In genomic region chr7:78143661-78144060, GRCh38 we compare ENCODE assay signal across 21 cellular contexts.
DNase-seq lines count a peak whose midpoint lies in the region; FAIRE-seq and TF ChIP-seq lines count a peak whose summit lies in the region.
"Had no signal": no experiment of that assay in that cellular context is flagged by ENCODE, and none has a peak within 500 bp of the region (broad histone marks: within the 10 kb centered on the region; RNA-seq: fewer than 3 reads in every experiment).

No MANE protein-coding gene starts in this region.

- FAIRE-seq in kidney (lab: Jason Lieb, UNC): peak; percentile 61
- FAIRE-seq: A549, D721Med, G401.6, GM12891, GM18507, GM19239 had no signal

- in situ Hi-C loops in GM13976 (cut with MboI; ENCODE audit: low sequenced_read_pairs, unreplicated experiment): no loop called here

- intact Hi-C loops in kidney (cut with DNase I): no loop called here
- intact Hi-C loops in head of caudate nucleus (cut with DNase I): no loop called here

- peak; percentile 50 for DNase-seq in adipocyte (ENCODE audit: low read depth)
- peak; percentile 27 for DNase-seq in fibroblast of gingiva (ENCODE audit: low read depth)
- no peak for DNase-seq in kidney
- DNase-seq in GM13976 (ENCODE audit: low spot score): no peak
- no peak for DNase-seq in head of caudate nucleus
- DNase-seq: AML-193; Caco-2; Calu3; CD4-positive, alpha-beta T cell; CD8-positive, alpha-beta T cell; DMS79 treated with DMSO at 0.1 percent for 48 hours; GF-D8 had no signal

- H3K9me3 ChIP-seq in adipocyte (ENCODE audit: control insufficient read depth, low read length) (no peaks in the 10 kb centered on the region), kidney (ENCODE audit: control insufficient read depth in 1 of 2, low read length in 2 of 2) (no peaks in the 10 kb centered on the region)
- H3K9me3 ChIP-seq: A549; BLaER1 treated with 17β-estradiol and CSF1 and Interleukin-3, amounts not matched to agents 10 nM and 100 nM; Caco-2 had no signal

- H3K27me3 ChIP-seq in adipocyte (replicated peaks; ENCODE audit: control insufficient read depth, insufficient read depth, low read length): no peaks in the 10 kb centered on the region
- H3K27me3 ChIP-seq: BLaER1 treated with 17β-estradiol and CSF1 and Interleukin-3, amounts not matched to agents 10 nM and 100 nM had no signal

- H3K4me1 ChIP-seq in adipocyte (ENCODE audit: control insufficient read depth, insufficient read depth, low read length) (peaks cover 19% of the 10 kb centered on the region), kidney (ENCODE audit: control insufficient read depth in 1 of 2, insufficient read depth in 1 of 2, low read depth in 1 of 2, low read length in 2 of 2) (no peaks in the 10 kb centered on the region)
- H3K4me1 ChIP-seq: A549; BLaER1 treated with 17β-estradiol and CSF1 and Interleukin-3, amounts not matched to agents 10 nM and 100 nM; Caco-2 had no signal

- H3K36me3 ChIP-seq in adipocyte (ENCODE audit: control insufficient read depth, insufficient read depth, low read length, severe bottlenecking): no peaks in the 10 kb centered on the region
- H3K36me3 ChIP-seq in kidney (ENCODE audit: control insufficient read depth in 1 of 2, insufficient read depth in 2 of 2, low read length in 2 of 2): no peaks in the 10 kb centered on the region
- H3K36me3 ChIP-seq: BLaER1 treated with 17β-estradiol and CSF1 and Interleukin-3, amounts not matched to agents 10 nM and 100 nM had no signal

- no peak overlapping the region for H3K9ac ChIP-seq in adipocyte (ENCODE audit: low read length)
- H3K9ac ChIP-seq in kidney (ENCODE audit: low read length in 2 of 2): no peak overlapping the region
- H3K9ac ChIP-seq: BLaER1 treated with 17β-estradiol and CSF1 and Interleukin-3, amounts not matched to agents 10 nM and 100 nM had no signal

- no peak overlapping the region for H3K27ac ChIP-seq in kidney (ENCODE audit: low read depth in 2 of 2, low read length in 2 of 2)
- H3K27ac ChIP-seq: 22Rv1; A549; BLaER1 treated with 17β-estradiol and CSF1 and Interleukin-3, amounts not matched to agents 10 nM and 100 nM; C4-2B had no signal

- H3K4me3 ChIP-seq in adipocyte (ENCODE audit: low read length) (no peak overlapping the region), kidney (ENCODE audit: low read length in 2 of 2) (no peak overlapping the region)
- H3K4me3 ChIP-seq: A549; BLaER1 treated with 17β-estradiol and CSF1 and Interleukin-3, amounts not matched to agents 10 nM and 100 nM had no signal

- TF ChIP-seq CTCF in kidney (IDR thresholded peaks at IDR 0.05; ENCODE audit: borderline replicate concordance, extremely low read depth, insufficient read depth) (no peak), GM13976 (IDR thresholded peaks at IDR 0.05; ENCODE audit: borderline replicate concordance, control extremely low read depth, extremely low read depth, insufficient read depth, missing control alignments) (no peak)

Comparison
In these comparisons a context has a peak if more than half of its experiments do, and no peak if none do; other contexts are left out.
1. DNase-seq: peak in adipocyte (single experiment) and fibroblast of gingiva (single experiment); none in kidney (single experiment), GM13976 (single experiment) and head of caudate nucleus (0 of 42).